19 cellular contexts compared by ENCODE assay signal in genomic region chr2:217612920-217613319, GRCh38.
"Had no signal": no experiment of that assay in that cellular context is flagged by ENCODE, and none has a peak within 500 bp of the region (broad histone marks: within the 10 kb centered on the region; RNA-seq: fewer than 3 reads in every experiment).

No MANE protein-coding gene starts in this region.

- DNase-seq: activated CD4-positive, alpha-beta T cell treated with anti-CD3 and anti-CD28 coated beads, Interleukin-2, amount 10 ng/mL, durations not matched to agents 24 days and 14 days; activated CD4-positive, CD25-positive, alpha-beta regulatory T cell treated with anti-CD3 and anti-CD28 coated beads, Interleukin-2, amount 50 U/mL, for 72 hours; activated CD8-positive, alpha-beta T cell treated with anti-CD3 and anti-CD28 coated beads for 36 hours; activated T-cell treated with anti-CD3 and anti-CD28 coated beads, Interleukin-2, amount 50 U/mL, for 4 hours; body of pancreas; cortex of kidney; effector memory CD8-positive, alpha-beta T cell; erythroblast; gastrocnemius medialis; glutamatergic neuron; left lung; lower lobe of right lung; mesenchymal stem cell; ovary; right lobe of liver; stimulated activated CD4-positive, alpha-beta T cell treated with anti-CD3 and anti-CD28 coated beads, Interleukin-4, amount 100 ng/mL, for 1 hour; T-helper 2 cell; upper lobe of right lung had no signal

- H3K27ac ChIP-seq: body of pancreas, gastrocnemius medialis, left lung, lower lobe of right lung, neutrophil, ovary, right lobe of liver, upper lobe of right lung had no signal
